ENCODE assay signal across 8 cellular contexts in the genomic region with DNA sequence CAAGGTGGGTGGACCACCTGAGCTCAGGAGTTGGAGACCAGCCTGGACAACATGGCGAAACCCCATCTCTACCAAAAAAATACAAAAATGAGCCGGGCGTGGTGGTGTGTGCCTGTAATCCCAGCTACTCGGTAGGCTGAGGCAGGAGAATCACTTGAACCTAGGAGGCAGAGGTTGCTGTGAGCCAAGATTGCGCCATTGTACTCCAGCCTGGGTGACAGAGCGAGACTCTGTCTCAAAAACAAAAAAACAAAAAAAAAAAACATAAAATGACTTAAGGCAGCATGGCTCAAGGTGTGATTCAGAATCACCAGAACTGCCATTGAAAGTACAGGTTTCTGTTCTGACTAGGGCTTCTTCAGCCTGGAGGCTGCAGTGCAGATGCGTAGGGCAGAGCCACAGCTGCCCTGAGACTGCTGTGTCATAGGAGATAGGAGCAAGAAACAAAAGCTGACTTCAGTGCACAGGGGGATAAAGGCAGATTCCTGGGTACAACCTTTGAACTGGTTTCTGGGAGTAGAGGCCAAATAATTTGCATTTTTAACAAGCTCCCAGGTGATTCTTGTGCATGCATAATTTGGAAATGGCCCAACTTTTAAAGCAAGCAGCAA. TPM values are rescaled to one million over a fixed set of nuclear protein-coding genes. Genes with fewer than 3 reads are reported as not detected.
DNase-seq lines count a peak whose midpoint lies in the region; ATAC-seq, FAIRE-seq and TF ChIP-seq lines count a peak whose summit lies in the region.
"Not testable (repeated sequence)": the region's sequence is repeated elsewhere in the genome, so short reads cannot be mapped to it uniquely, and the experiment has no call there.

No MANE protein-coding gene starts in this region.

- TF ChIP-seq EP300 in GM12878 (IDR thresholded peaks at IDR 0.05; ENCODE audit: borderline replicate concordance in 1 of 2, control insufficient read depth in 1 of 2, low read depth in 2 of 2, low read length in 2 of 2): not testable (repeated sequence)

- not testable (repeated sequence) for BruUV-seq in GM12878 (replicated peaks; lab: Mats Ljungman, UMichigan)

- H3K4me3 ChIP-seq in GM12878: not testable (repeated sequence)

- SMC1A ChIA-PET in GM12878 (lab: Charles Lee; ENCODE audit: uncharacterized antibody, unreplicated experiment): interaction anchor here (1.1 to 2.1 kb wide), 6 partner anchors 10 to 37 kb away, joined by 3 to 9 read pairs (median 6); a partner anchor contains a TSS

- not testable (repeated sequence) for H2AFZ ChIP-seq in GM12878 (ENCODE audit: control insufficient read depth, low read depth, low read length)

- H3K27ac ChIP-seq in GM12878 (ENCODE audit: control insufficient read depth, insufficient read depth): peak overlapping the region; percentile 30

- H4K20me1 ChIP-seq in GM12878 (ENCODE audit: control insufficient read depth, insufficient read depth): not testable (repeated sequence)

- POLR2A ChIA-PET in WTC11 (lab: Charles Lee): not testable (repeated sequence)
- POLR2A ChIA-PET in GM12878 (lab: Charles Lee): interaction anchor here (0.6 to 4.6 kb wide), 4 partner anchors 10 to 255 kb away, joined by 3 to 42 read pairs (median 18); a partner anchor contains a TSS

- not testable (repeated sequence) for H3K27me3 ChIP-seq in GM12878 (replicated peaks in 1 of 2; ENCODE audit: control insufficient read depth in 2 of 2, insufficient read depth in 2 of 2, low read length in 1 of 2)

- peak overlapping the region; percentile 41; the same call in 1 of the 2 replicates for H3K9ac ChIP-seq in GM12878 (ENCODE audit: control insufficient read depth, insufficient read depth, low read length)

- intact Hi-C loops in GM12878 (cut with micrococcal nuclease; ENCODE audit: unreplicated experiment): loop anchor here (2.0 kb wide), 1 partner anchor 20 kb away; a partner anchor contains a TSS

- H3K79me2 ChIP-seq in GM12878 (ENCODE audit: control insufficient read depth, insufficient read depth, low read length): not testable (repeated sequence)

- FAIRE-seq in GM12878 (lab: Jason Lieb, UNC): peak; percentile 78

- not testable (repeated sequence) for TF ChIP-seq CTCF in WTC11 (IDR thresholded peaks at IDR 0.05); GM12878 (IDR thresholded peaks at IDR 0.05 in 2 of 3, conservative IDR thresholded peaks at IDR 0.05 in 1 of 3; ENCODE audit: control insufficient read depth in 2 of 3, extremely low read depth in 1 of 3, insufficient read depth in 1 of 3, low read depth in 3 of 3, low read length in 3 of 3)

- peaks cover 29% of the 10 kb centered on the region for H3K4me1 ChIP-seq in GM12878 (ENCODE audit: control insufficient read depth, insufficient read depth, low read length)

- H3K9me3 Mint-ChIP-seq in WTC11: not testable (repeated sequence)

- not testable (repeated sequence) for DNase-seq in WTC11 (ENCODE audit: low spot score); GM12878 (ENCODE audit: low read depth, low spot score)
- peak; percentile 71 for DNase-seq in stimulated activated CD4-positive, alpha-beta T cell treated with anti-CD3 and anti-CD28 coated beads, Interleukin-1b, Interleukin-23, amount 100 ng/mL, for 48 hours

- RAD21 ChIA-PET in GM12878 (lab: Charles Lee; ENCODE audit: unreplicated experiment): interaction anchor here (0.6 to 4.5 kb wide), 3 partner anchors 11 to 20 kb away, joined by 3 to 40 read pairs (median 36); a partner anchor contains a TSS

- CTCF ChIA-PET in WTC11 (lab: Charles Lee) (interaction anchor here (0.7 to 6.6 kb wide), 7 partner anchors 11 to 275 kb away, joined by 3 to 75 read pairs (median 3); a partner anchor contains a TSS), GM12878 (lab: Yijun Ruan, JAX) (interaction anchor here (0.5 to 18.1 kb wide), 6 partner anchors 10 to 625 kb away, joined by 3 to 480 read pairs (median 4); a partner anchor contains a TSS)

- not testable (repeated sequence) for H3K9me3 ChIP-seq in GM12878 (replicated peaks; ENCODE audit: control insufficient read depth, insufficient read depth, low read length)

- 0 out of 2 replicates have a peak, but pooled peaks have one; percentile 27 for TF ChIP-seq POLR2A in GM12878 (IDR thresholded peaks at IDR 0.05; ENCODE audit: low read depth, low read length)

- H3K36me3 Mint-ChIP-seq in WTC11: peaks cover 15% of the 10 kb centered on the region

- peaks cover 16% of the 10 kb centered on the region for H3K4me1 Mint-ChIP-seq in WTC11

- not testable (repeated sequence) for H3K4me2 ChIP-seq in GM12878 (ENCODE audit: control insufficient read depth, insufficient read depth)

- peaks cover 17 to 24% of the 10 kb centered on the region in 2 experiments; a peak in 3 of 4 replicates for H3K36me3 ChIP-seq in GM12878 (ENCODE audit: control insufficient read depth in 2 of 2, insufficient read depth in 2 of 2, low read length in 1 of 2)

- in situ Hi-C loops in GM12878 (cut with MboI): not testable (repeated sequence)

- not testable (repeated sequence) for TF ChIP-seq RAD21 in GM12878 (IDR thresholded peaks at IDR 0.05; ENCODE audit: insufficient read depth, low read depth, low read length)

- not testable (repeated sequence) for H3K27me3 Mint-ChIP-seq in WTC11 (ENCODE audit: low read depth)

- WGBS in GM12878 (ENCODE audit: insufficient coverage, insufficient replicate concordance, low lambda C conversion rate, missing lambda C conversion rate): 66% methylated on average over 7 of the region's 7 CpGs

- not testable (repeated sequence) for H3K4me3 Mint-ChIP-seq in WTC11

- H3K27ac Mint-ChIP-seq in WTC11: peak overlapping the region; percentile 51; the same call in 1 of the 2 replicates

- ATAC-seq in GM18517 (IDR thresholded peaks at IDR 0.05; ENCODE audit: unreplicated experiment): peak; percentile 64
- ATAC-seq in GM19395 (IDR thresholded peaks at IDR 0.05; ENCODE audit: unreplicated experiment): peak; percentile 83
- peak; percentile 51 for ATAC-seq in GM21737 (IDR thresholded peaks at IDR 0.05; ENCODE audit: unreplicated experiment)
- ATAC-seq in HG02973 (IDR thresholded peaks at IDR 0.05; ENCODE audit: unreplicated experiment): peak; percentile 87
- ATAC-seq in HG03442 (IDR thresholded peaks at IDR 0.05; ENCODE audit: unreplicated experiment): peak; percentile 86
- peak; percentile 58 for ATAC-seq in WTC11
- ATAC-seq in GM12878: peak; percentile 86

RNA-seq across cellular contexts. Expression of a gene that starts 9.5 kb away (rescaled TPM):
- total RNA-seq in WTC11 (2021) (16.4 to 23.6 TPM (median 21.7 TPM) in 3 replicates), GM12878 (2014; rRNA removed) (25.7 and 27.7 TPM in 2 replicates), GM12878 (2014; rRNA removed; fragmentation: Illumina TruSeq; extraction: Trizol) (19.9 and 21.0 TPM in 2 replicates), GM12878 (2021) (20.3 and 24.6 TPM in 2 replicates)
- total RNA-seq in GM12878 (2013; cell fraction: nucleolus; rRNA removed): 34.1 and 48.7 TPM in 2 replicates
- 8.8 TPM for polyA plus RNA-seq in GM12878 (2011; ENCODE audit: low read depth)
- polyA plus RNA-seq in GM12878 (2011; rRNA removed) (15.2 and 19.3 TPM in 2 replicates), GM12878 (2014; fragmentation: Illumina TruSeq; extraction: Trizol) (22.2 and 25.7 TPM in 2 replicates), GM12878 (2014; fragmentation: Nextera tagmentation; extraction: Ambion mirVana) (1 to 10 TPM; 5.6 to 9.0 TPM), GM12878 (2014; rRNA removed) (30.4 and 32.2 TPM in 2 replicates), GM12878 (2016; fragmentation: Nextera tagmentation; extraction: Ambion mirVana) (10 to 100 TPM; 35.9 to 39.5 TPM)
- 24.1 and 26.6 TPM in 2 replicates for polyA plus RNA-seq in GM12878 (2011; cell fraction: cytosol; rRNA removed)
- 18.4 and 21.1 TPM in 2 replicates for polyA plus RNA-seq in GM12878 (2011; cell fraction: nucleus; rRNA removed)
- polyA plus RNA-seq in GM12878 (2012): 11.5 and 16.8 TPM in 2 replicates
- 22.6 and 28.6 TPM in 2 replicates for polyA minus RNA-seq in GM12878 (2011; rRNA and poly(A)+ RNA removed)
- 5.5 and 6.2 TPM in 2 replicates for polyA minus RNA-seq in GM12878 (2011; cell fraction: cytosol; rRNA and poly(A)+ RNA removed)
- 24.1 and 39.4 TPM in 2 replicates for polyA minus RNA-seq in GM12878 (2011; cell fraction: nucleus; rRNA and poly(A)+ RNA removed)

RNA-seq across cellular contexts. Expression of a gene that starts 12.3 kb away (rescaled TPM):
- total RNA-seq in WTC11 (2021): 92.1 to 102 TPM (median 101 TPM) in 3 replicates
- 81.1 and 96.0 TPM in 2 replicates for total RNA-seq in GM12878 (2013; cell fraction: nucleolus; rRNA removed)
- 31.6 and 40.4 TPM in 2 replicates for total RNA-seq in GM12878 (2014; rRNA removed)
- 21.3 TPM in 2 replicates for total RNA-seq in GM12878 (2014; rRNA removed; fragmentation: Illumina TruSeq; extraction: Trizol)
- total RNA-seq in GM12878 (2021): 56.3 and 58.9 TPM in 2 replicates
- polyA plus RNA-seq in GM12878 (2011; ENCODE audit: low read depth): 23.7 TPM
- 24.2 and 40.5 TPM in 2 replicates for polyA plus RNA-seq in GM12878 (2011; rRNA removed)
- 45.4 and 64.5 TPM in 2 replicates for polyA plus RNA-seq in GM12878 (2011; cell fraction: cytosol; rRNA removed)
- 188 and 193 TPM in 2 replicates for polyA plus RNA-seq in GM12878 (2011; cell fraction: nucleus; rRNA removed)
- 43.0 and 46.7 TPM in 2 replicates for polyA plus RNA-seq in GM12878 (2012)
- 12.6 and 22.1 TPM in 2 replicates for polyA plus RNA-seq in GM12878 (2014; fragmentation: Illumina TruSeq; extraction: Trizol)
- polyA plus RNA-seq in GM12878 (2014; fragmentation: Nextera tagmentation; extraction: Ambion mirVana): 10 to 100 TPM; 10.3 to 19.8 TPM
- polyA plus RNA-seq in GM12878 (2014; rRNA removed): 44.5 and 48.8 TPM in 2 replicates
- 10 to 100 TPM; 56.6 to 57.8 TPM for polyA plus RNA-seq in GM12878 (2016; fragmentation: Nextera tagmentation; extraction: Ambion mirVana)
- 53.8 and 78.0 TPM in 2 replicates for polyA minus RNA-seq in GM12878 (2011; rRNA and poly(A)+ RNA removed)
- polyA minus RNA-seq in GM12878 (2011; cell fraction: cytosol; rRNA and poly(A)+ RNA removed): 17.4 and 27.0 TPM in 2 replicates
- polyA minus RNA-seq in GM12878 (2011; cell fraction: nucleus; rRNA and poly(A)+ RNA removed): 46.8 and 70.7 TPM in 2 replicates

RNA-seq across cellular contexts. Expression of a gene that starts 19.7 kb away (rescaled TPM):
- total RNA-seq in WTC11 (2021): 27.9 to 31.5 TPM (median 31.0 TPM) in 3 replicates
- total RNA-seq in GM12878 (2013; cell fraction: nucleolus; rRNA removed): 183 and 231 TPM in 2 replicates
- 25.4 and 29.5 TPM in 2 replicates for total RNA-seq in GM12878 (2014; rRNA removed)
- total RNA-seq in GM12878 (2014; rRNA removed; fragmentation: Illumina TruSeq; extraction: Trizol): 16.6 and 18.0 TPM in 2 replicates
- total RNA-seq in GM12878 (2021): 62.4 and 79.4 TPM in 2 replicates
- 21.4 TPM for polyA plus RNA-seq in GM12878 (2011; ENCODE audit: low read depth)
- 19.4 and 38.9 TPM in 2 replicates for polyA plus RNA-seq in GM12878 (2011; rRNA removed)
- 46.4 and 74.6 TPM in 2 replicates for polyA plus RNA-seq in GM12878 (2011; cell fraction: cytosol; rRNA removed)
- polyA plus RNA-seq in GM12878 (2011; cell fraction: nucleus; rRNA removed): 937 and 972 TPM in 2 replicates
- 39.6 and 54.1 TPM in 2 replicates for polyA plus RNA-seq in GM12878 (2012)
- polyA plus RNA-seq in GM12878 (2014; fragmentation: Illumina TruSeq; extraction: Trizol): 26.9 and 47.8 TPM in 2 replicates
- 1 to 10 TPM; 4.2 to 4.4 TPM for polyA plus RNA-seq in GM12878 (2014; fragmentation: Nextera tagmentation; extraction: Ambion mirVana)
- 66.4 and 71.1 TPM in 2 replicates for polyA plus RNA-seq in GM12878 (2014; rRNA removed)
- 10 to 100 TPM; 13.7 to 16.8 TPM for polyA plus RNA-seq in GM12878 (2016; fragmentation: Nextera tagmentation; extraction: Ambion mirVana)
- polyA minus RNA-seq in GM12878 (2011; rRNA and poly(A)+ RNA removed): 36.3 and 44.3 TPM in 2 replicates
- polyA minus RNA-seq in GM12878 (2011; cell fraction: cytosol; rRNA and poly(A)+ RNA removed): 8.0 and 15.0 TPM in 2 replicates
- polyA minus RNA-seq in GM12878 (2011; cell fraction: nucleus; rRNA and poly(A)+ RNA removed): 124 and 200 TPM in 2 replicates

RNA-seq across cellular contexts. Expression of a gene that starts 31.9 kb away (rescaled TPM):
- 26.1 to 31.9 TPM (median 27.8 TPM) in 3 replicates for total RNA-seq in WTC11 (2021)
- 79.1 and 84.8 TPM in 2 replicates for total RNA-seq in GM12878 (2013; cell fraction: nucleolus; rRNA removed)
- total RNA-seq in GM12878 (2014; rRNA removed): 19.5 and 19.7 TPM in 2 replicates
- 10.0 and 10.6 TPM in 2 replicates for total RNA-seq in GM12878 (2014; rRNA removed; fragmentation: Illumina TruSeq; extraction: Trizol)
- total RNA-seq in GM12878 (2021): 23.5 and 25.6 TPM in 2 replicates
- 8.6 TPM for polyA plus RNA-seq in GM12878 (2011; ENCODE audit: low read depth)
- 19.1 and 22.1 TPM in 2 replicates for polyA plus RNA-seq in GM12878 (2011; rRNA removed)
- polyA plus RNA-seq in GM12878 (2011; cell fraction: cytosol; rRNA removed): 13.5 and 18.1 TPM in 2 replicates
- 121 and 130 TPM in 2 replicates for polyA plus RNA-seq in GM12878 (2011; cell fraction: nucleus; rRNA removed)
- polyA plus RNA-seq in GM12878 (2012): 15.9 and 16.7 TPM in 2 replicates
- 10.7 and 11.5 TPM in 2 replicates for polyA plus RNA-seq in GM12878 (2014; fragmentation: Illumina TruSeq; extraction: Trizol)
- 1 to 10 TPM; 5.2 to 8.0 TPM for polyA plus RNA-seq in GM12878 (2014; fragmentation: Nextera tagmentation; extraction: Ambion mirVana)
- polyA plus RNA-seq in GM12878 (2014; rRNA removed): 27.3 and 27.4 TPM in 2 replicates
- polyA plus RNA-seq in GM12878 (2016; fragmentation: Nextera tagmentation; extraction: Ambion mirVana): 10 to 100 TPM; 29.5 to 30.4 TPM
- 11.0 and 13.1 TPM in 2 replicates for polyA minus RNA-seq in GM12878 (2011; rRNA and poly(A)+ RNA removed)
- 4.5 and 7.6 TPM in 2 replicates for polyA minus RNA-seq in GM12878 (2011; cell fraction: cytosol; rRNA and poly(A)+ RNA removed)
- polyA minus RNA-seq in GM12878 (2011; cell fraction: nucleus; rRNA and poly(A)+ RNA removed): 18.5 and 31.2 TPM in 2 replicates

RNA-seq across cellular contexts. Expression of a gene that starts 38.5 kb away (rescaled TPM):
- total RNA-seq in WTC11 (2021) (9.7 to 10.2 TPM (median 10.0 TPM) in 3 replicates), GM12878 (2014; rRNA removed) (19.5 and 21.7 TPM in 2 replicates), GM12878 (2014; rRNA removed; fragmentation: Illumina TruSeq; extraction: Trizol) (6.1 and 7.0 TPM in 2 replicates), GM12878 (2021) (17.7 and 23.9 TPM in 2 replicates)
- 21.3 and 22.9 TPM in 2 replicates for total RNA-seq in GM12878 (2013; cell fraction: nucleolus; rRNA removed)
- 2.3 TPM for polyA plus RNA-seq in GM12878 (2011; ENCODE audit: low read depth)
- polyA plus RNA-seq in GM12878 (2011; rRNA removed) (0.07 and 0.09 TPM in 2 replicates), GM12878 (2014; fragmentation: Illumina TruSeq; extraction: Trizol) (0.60 and 3.8 TPM in 2 replicates), GM12878 (2014; fragmentation: Nextera tagmentation; extraction: Ambion mirVana) (1 to 10 TPM in 1 of 2 experiments, under 1 TPM in 1; 0.56 to 1.0 TPM), GM12878 (2014; rRNA removed) (14.6 and 20.6 TPM in 2 replicates), GM12878 (2016; fragmentation: Nextera tagmentation; extraction: Ambion mirVana) (10 to 100 TPM; 12.7 to 16.1 TPM)
- 0.12 and 0.13 TPM in 2 replicates for polyA plus RNA-seq in GM12878 (2011; cell fraction: cytosol; rRNA removed)
- polyA plus RNA-seq in GM12878 (2011; cell fraction: nucleus; rRNA removed): 0.28 and 0.34 TPM in 2 replicates
- 6.4 and 6.7 TPM in 2 replicates for polyA plus RNA-seq in GM12878 (2012)
- 0.10 TPM in 1 of 2 replicates, not detected in the other for polyA minus RNA-seq in GM12878 (2011; rRNA and poly(A)+ RNA removed)
- polyA minus RNA-seq in GM12878 (2011; cell fraction: cytosol; rRNA and poly(A)+ RNA removed): 0.83 TPM in 1 of 2 replicates, not detected in the other
- 0.73 and 0.96 TPM in 2 replicates for polyA minus RNA-seq in GM12878 (2011; cell fraction: nucleus; rRNA and poly(A)+ RNA removed)
